1 cellular context compared by ENCODE assay signal in genomic region chr6:47117314-47117713, GRCh38.
TF ChIP-seq lines count a peak whose summit lies in the region.

No MANE protein-coding gene starts in this region.

TF ChIP-seq in HepG2, 621 proteins besides CTCF, POLR2A, EP300 and RAD21 (continued from another document):
- 0 out of 2 replicates have a peak, but pooled peaks have one; percentile 38 for TF ChIP-seq TGIF2 (CRISPR knock-in tag; IDR thresholded peaks at IDR 0.05)
- TF ChIP-seq ZNF644 (CRISPR knock-in tag; IDR thresholded peaks at IDR 0.05; ENCODE audit: low read depth), result peak; percentile 68; the same call in 1 of the 2 replicates
- TF ChIP-seq ZMAT3 (CRISPR knock-in tag; conservative IDR thresholded peaks at IDR 0.05), result no peak
- no peak for TF ChIP-seq HNRNPH1 (optimal IDR thresholded peaks at IDR 0.05; ENCODE audit: low read depth, low read length)
- TF ChIP-seq PHB2 (IDR thresholded peaks at IDR 0.05; ENCODE audit: partially characterized antibody), result no peak
- TF ChIP-seq ZNF205 (CRISPR knock-in tag; IDR thresholded peaks at IDR 0.05), result no peak
- no peak for TF ChIP-seq ZNF776 (CRISPR knock-in tag; IDR thresholded peaks at IDR 0.05)
- TF ChIP-seq, protein P1, sequence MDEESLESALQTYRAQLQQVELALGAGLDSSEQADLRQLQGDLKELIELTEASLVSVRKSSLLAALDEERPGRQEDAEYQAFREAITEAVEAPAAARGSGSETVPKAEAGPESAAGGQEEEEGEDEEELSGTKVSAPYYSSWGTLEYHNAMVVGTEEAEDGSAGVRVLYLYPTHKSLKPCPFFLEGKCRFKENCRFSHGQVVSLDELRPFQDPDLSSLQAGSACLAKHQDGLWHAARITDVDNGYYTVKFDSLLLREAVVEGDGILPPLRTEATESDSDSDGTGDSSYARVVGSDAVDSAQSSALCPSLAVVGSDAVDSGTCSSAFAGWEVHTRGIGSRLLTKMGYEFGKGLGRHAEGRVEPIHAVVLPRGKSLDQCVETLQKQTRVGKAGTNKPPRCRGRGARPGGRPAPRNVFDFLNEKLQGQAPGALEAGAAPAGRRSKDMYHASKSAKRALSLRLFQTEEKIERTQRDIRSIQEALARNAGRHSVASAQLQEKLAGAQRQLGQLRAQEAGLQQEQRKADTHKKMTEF (CRISPR knock-in tag; IDR thresholded peaks at IDR 0.05), result peak; percentile 40; the same call in 1 of the 2 replicates
- TF ChIP-seq ZNF549 (CRISPR knock-in tag; IDR thresholded peaks at IDR 0.05), result no peak
- no peak for TF ChIP-seq FOXP4 (CRISPR knock-in tag; IDR thresholded peaks at IDR 0.05)
- TF ChIP-seq CEBPB (IDR thresholded peaks at IDR 0.05; ENCODE audit: borderline replicate concordance, low read depth, low read length), result peak; percentile 76
- peak; percentile 44; the same call in 1 of the 2 replicates for TF ChIP-seq ZBTB21 (CRISPR knock-in tag; IDR thresholded peaks at IDR 0.05)
- TF ChIP-seq TEAD3 (CRISPR knock-in tag; optimal IDR thresholded peaks at IDR 0.05; ENCODE audit: borderline replicate concordance), result peak; percentile 22
- peak; percentile 41; the same call in 1 of the 2 replicates for TF ChIP-seq BCL6 (CRISPR knock-in tag; IDR thresholded peaks at IDR 0.05)
- TF ChIP-seq, protein P2, sequence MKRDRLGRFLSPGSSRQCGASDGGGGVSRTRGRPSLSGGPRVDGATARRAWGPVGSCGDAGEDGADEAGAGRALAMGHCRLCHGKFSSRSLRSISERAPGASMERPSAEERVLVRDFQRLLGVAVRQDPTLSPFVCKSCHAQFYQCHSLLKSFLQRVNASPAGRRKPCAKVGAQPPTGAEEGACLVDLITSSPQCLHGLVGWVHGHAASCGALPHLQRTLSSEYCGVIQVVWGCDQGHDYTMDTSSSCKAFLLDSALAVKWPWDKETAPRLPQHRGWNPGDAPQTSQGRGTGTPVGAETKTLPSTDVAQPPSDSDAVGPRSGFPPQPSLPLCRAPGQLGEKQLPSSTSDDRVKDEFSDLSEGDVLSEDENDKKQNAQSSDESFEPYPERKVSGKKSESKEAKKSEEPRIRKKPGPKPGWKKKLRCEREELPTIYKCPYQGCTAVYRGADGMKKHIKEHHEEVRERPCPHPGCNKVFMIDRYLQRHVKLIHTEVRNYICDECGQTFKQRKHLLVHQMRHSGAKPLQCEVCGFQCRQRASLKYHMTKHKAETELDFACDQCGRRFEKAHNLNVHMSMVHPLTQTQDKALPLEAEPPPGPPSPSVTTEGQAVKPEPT (CRISPR knock-in tag; IDR thresholded peaks at IDR 0.05; ENCODE audit: low read depth), result no peak
- TF ChIP-seq GFI1 (CRISPR knock-in tag; IDR thresholded peaks at IDR 0.05; ENCODE audit: borderline replicate concordance), result no peak
- TF ChIP-seq SNAI1 (CRISPR knock-in tag; IDR thresholded peaks at IDR 0.05; ENCODE audit: borderline replicate concordance), result 0 out of 2 replicates have a peak, but pooled peaks have one; percentile 52
- TF ChIP-seq NFRKB (IDR thresholded peaks at IDR 0.05), result no peak
- TF ChIP-seq U2AF2 (IDR thresholded peaks at IDR 0.05; ENCODE audit: low read depth, low read length), result no peak
- peak; percentile 61; the same call in 1 of the 2 replicates for TF ChIP-seq ATF2 (CRISPR knock-in tag; IDR thresholded peaks at IDR 0.05)
- no peak for TF ChIP-seq THYN1 (CRISPR knock-in tag; IDR thresholded peaks at IDR 0.05; ENCODE audit: borderline replicate concordance, low read depth)
- TF ChIP-seq IRF2 (CRISPR knock-in tag; IDR thresholded peaks at IDR 0.05), result 0 out of 2 replicates have a peak, but pooled peaks have one; percentile 22
- TF ChIP-seq SOX6 (IDR thresholded peaks at IDR 0.05), result no peak
- TF ChIP-seq SOX6 (CRISPR knock-in tag; IDR thresholded peaks at IDR 0.05), result peak; percentile 34; the same call in 1 of the 2 replicates
